ENCODE assay signal across 8 cellular contexts in the genomic region with DNA sequence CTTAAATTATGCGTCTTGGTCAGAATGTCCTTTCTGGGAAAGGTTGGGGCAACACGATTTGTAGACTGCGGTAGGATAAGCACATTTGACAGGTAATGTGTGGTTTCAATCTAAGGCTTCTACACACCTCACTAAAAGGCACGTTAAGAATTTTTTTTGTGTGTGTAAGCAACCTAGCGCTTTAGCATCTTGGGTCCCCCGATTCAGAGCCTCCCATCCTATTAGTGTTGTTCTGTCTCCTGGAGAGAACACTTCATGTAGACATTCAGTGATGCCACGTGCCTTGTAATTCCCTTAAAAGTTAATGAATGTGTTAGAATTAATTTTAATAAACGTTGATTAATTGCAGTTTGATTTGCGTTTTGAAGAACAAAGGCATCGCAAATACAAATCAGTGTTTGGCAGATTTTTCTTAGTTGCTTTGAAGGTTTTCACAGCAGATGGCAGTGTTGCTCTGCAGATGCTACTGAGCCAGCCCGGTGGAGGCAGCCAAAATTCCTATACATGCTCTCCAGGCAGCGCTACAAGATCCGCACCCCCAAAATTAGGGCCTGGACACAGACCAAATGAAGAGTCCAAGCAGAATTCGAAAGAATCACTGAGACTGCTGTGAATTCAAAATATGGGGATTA.
DNase-seq lines count a peak whose midpoint lies in the region; TF ChIP-seq lines count a peak whose summit lies in the region.

No MANE protein-coding gene starts in this region.

- H3K9me3 ChIP-seq in PC-9 (ENCODE audit: insufficient read depth, low read depth) = no peaks in the 10 kb centered on the region
- no peaks in the 10 kb centered on the region for H3K9me3 ChIP-seq in spleen

- TF ChIP-seq CTCF in PC-9 (conservative IDR thresholded peaks at IDR 0.05) (peak; percentile 61), neural crest cell (conservative IDR thresholded peaks at IDR 0.05) (peak; percentile 87), spleen (IDR thresholded peaks at IDR 0.05 in 8 of 11, conservative IDR thresholded peaks at IDR 0.05 in 3 of 11) (peak in 2 of 11 experiments; percentile 3 to 18)

- no peaks in the 10 kb centered on the region for H3K27me3 ChIP-seq in PC-9 (ENCODE audit: insufficient read depth, low read depth)
- peaks cover 0 to 12% (median 0%) of the 10 kb centered on the region in 7 donors for H3K27me3 ChIP-seq in spleen (replicated peaks in 1 of 7)

- H3K4me1 ChIP-seq in PC-9 (replicated peaks; ENCODE audit: insufficient read depth) (no peaks in the 10 kb centered on the region), spleen (no peaks in the 10 kb centered on the region)

- TF ChIP-seq POLR2A in erythroblast (IDR thresholded peaks at IDR 0.05; ENCODE audit: low read length) (no peak), spleen (IDR thresholded peaks at IDR 0.05) (no peak)

- no peak overlapping the region for H3K27ac ChIP-seq in PC-9
- H3K27ac ChIP-seq in spleen = no peak overlapping the region

- CTCF ChIA-PET in PC-9 (lab: Charles Lee) = no interaction called here

- H3K79me2 ChIP-seq in PC-9 (ENCODE audit: low read depth) = no peaks in the 10 kb centered on the region

- BruUV-seq in PC-9 (replicated peaks; lab: Mats Ljungman, UMichigan) = no TSS peak

- no peak overlapping the region for H3K27ac Mint-ChIP-seq in neural crest cell (ENCODE audit: unreplicated experiment)

- H3K9me2 ChIP-seq in PC-9 (ENCODE audit: insufficient read depth) = no peaks in the 10 kb centered on the region

- no peaks in the 10 kb centered on the region for H3K36me3 ChIP-seq in PC-9 (ENCODE audit: low read depth)
- H3K36me3 ChIP-seq in spleen = no peaks in the 10 kb centered on the region

- H3K4me2 ChIP-seq in PC-9 = no peak overlapping the region

- peaks cover 36% of the 10 kb centered on the region for H3K4me1 Mint-ChIP-seq in neural crest cell

- no peaks in the 10 kb centered on the region for H3F3A ChIP-seq in PC-9 (ENCODE audit: insufficient read depth, low read depth)

- 27 to 37% (median 34%) methylated on average over 14 of the region's 14 CpGs for WGBS in spleen, 5 donors

- H3K36me3 Mint-ChIP-seq in neural crest cell (ENCODE audit: low read depth) = no peaks in the 10 kb centered on the region

- DNase-seq in NCI-H2171 treated with DMSO at 0.1 percent for 48 hours (lab: John Stamatoyannopoulos, UW) (peak; percentile 21), NCI-H2171 (lab: John Stamatoyannopoulos, UW) (no peak), HS-5 (ENCODE audit: low read depth) (peak; percentile 45), PC-9 (peak in 1 of 2 experiments; percentile 46), erythroblast (lab: John Stamatoyannopoulos, UW) (peak; percentile 17 to 36), neural crest cell (ENCODE audit: low read depth, low spot score) (peak; percentile 55), spleen (no peak), NCI-H2227 (lab: John Stamatoyannopoulos, UW; ENCODE audit: unreplicated experiment) (no peak)

- no peaks in the 10 kb centered on the region for H3K9me3 Mint-ChIP-seq in neural crest cell

- intact Hi-C loops in PC-9 (cut with micrococcal nuclease; ENCODE audit: unreplicated experiment) (loop anchor here (1.0 to 10.0 kb wide), 4 partner anchors 293 to 1930 kb away; no protein-coding TSS in a partner anchor), spleen (cut with DNase I; ENCODE audit: low total_unique reads) (no loop called here)

- H3K4me3 Mint-ChIP-seq in neural crest cell = no peak overlapping the region

- POLR2A ChIA-PET in PC-9 (lab: Charles Lee; ENCODE audit: unreplicated experiment) = no interaction called here

- H3K4me3 ChIP-seq in PC-9 (no peak overlapping the region), spleen (no peak overlapping the region)

- H4K20me1 ChIP-seq in PC-9 (ENCODE audit: insufficient read depth) = no peaks in the 10 kb centered on the region

- H3K27me3 Mint-ChIP-seq in neural crest cell (ENCODE audit: low read depth) = no peaks in the 10 kb centered on the region

- H2AFZ ChIP-seq in PC-9 = no peak overlapping the region

Comparison
In these comparisons a context has a peak if more than half of its experiments do, and no peak if none do; other contexts are left out.
1. DNase-seq: peak in NCI-H2171 treated with DMSO at 0.1 percent for 48 hours (single experiment), HS-5 (single experiment), erythroblast (2 of 2) and neural crest cell (single experiment); none in NCI-H2171 (single experiment), spleen (single experiment) and NCI-H2227 (single experiment).